Comparison of ENCODE assay signal across 8 cellular contexts in genomic region chr2:48420512-48421197, GRCh38. TPM values are rescaled to one million over a fixed set of nuclear protein-coding genes. Genes with fewer than 3 reads are reported as not detected.
DNase-seq lines count a peak whose midpoint lies in the region; ATAC-seq, FAIRE-seq and TF ChIP-seq lines count a peak whose summit lies in the region.

No MANE protein-coding gene starts in this region.

- no peaks in the 10 kb centered on the region for H3K79me2 ChIP-seq in H1 (ENCODE audit: control insufficient read depth in 1 of 2, insufficient read depth in 2 of 2, low read length in 2 of 2)

- no peak overlapping the region for H3K14ac ChIP-seq in H1 (ENCODE audit: insufficient read length)

- no peak overlapping the region for H2BK15ac ChIP-seq in H1 (ENCODE audit: low read length)

- TF ChIP-seq RAD21 in H1 (IDR thresholded peaks at IDR 0.05 in 1 of 2, conservative IDR thresholded peaks at IDR 0.05 in 1 of 2; ENCODE audit: low read depth in 2 of 2, low read length in 2 of 2) = peak; percentile 99

- no peak overlapping the region for H2BK5ac ChIP-seq in H1 (ENCODE audit: low read depth, low read length)

- TF ChIP-seq POLR2A in H1 (IDR thresholded peaks at IDR 0.05; ENCODE audit: control extremely low read depth in 1 of 2, low read depth in 2 of 2, low read length in 2 of 2) = no peak

- no peak overlapping the region for H3K56ac ChIP-seq in H1 (replicated peaks; ENCODE audit: insufficient read length, low read depth, low read length)

- no peak overlapping the region for H3K27ac ChIP-seq in H1 (ENCODE audit: low read depth, low read length)

- ATAC-seq in GM21423 (IDR thresholded peaks at IDR 0.05; ENCODE audit: unreplicated experiment) = peak; percentile 79

- no peaks in the 10 kb centered on the region for H3K9me3 ChIP-seq in H1 (ENCODE audit: insufficient read depth in 2 of 2, low read depth in 1 of 2, low read length in 1 of 2)

- no peaks in the 10 kb centered on the region for H3K79me1 ChIP-seq in H1 (ENCODE audit: low read depth, low read length)

- peak overlapping the region; percentile 57; the same call in 1 of the 2 replicates for H3K18ac ChIP-seq in H1 (ENCODE audit: extremely low read depth, low read length)

- TF ChIP-seq CTCF in H1 (IDR thresholded peaks at IDR 0.05; ENCODE audit: control extremely low read depth in 1 of 3, insufficient read depth in 1 of 3, low read depth in 1 of 3, low read length in 3 of 3) = peak; percentile 90 to 99 (median 95)

- H2BK12ac ChIP-seq in H1 (ENCODE audit: low read depth, low read length) = 0 out of 2 replicates have a peak overlapping the region, but pooled peaks have one; percentile 71

- no peaks in the 10 kb centered on the region for H4K20me1 ChIP-seq in H1 (replicated peaks in 1 of 2; ENCODE audit: control insufficient read depth in 1 of 2, insufficient read depth in 2 of 2, low read length in 2 of 2)

- peak; percentile 84 for DNase-seq in COR-L47 (lab: John Stamatoyannopoulos, UW)
- peak in 75 of 76 experiments; percentile 8 to 94 (median 82) for DNase-seq in HUDEP-2 (lab: John Stamatoyannopoulos, UW; ENCODE audit: unreplicated experiment in 76 of 76)
- DNase-seq in NOMO-1 treated with DMSO at 0.1 percent for 48 hours (lab: John Stamatoyannopoulos, UW; ENCODE audit: unreplicated experiment) = peak; percentile 83
- peak; percentile 74 to 97 (median 87) for DNase-seq in activated CD8-positive, alpha-beta memory T cell treated with anti-CD3 and anti-CD28 coated beads for 48 hours (ENCODE audit: low read depth in 2 of 3, low spot score in 2 of 3)
- DNase-seq in H1 (ENCODE audit: low read depth in 1 of 2, low spot score in 2 of 2) = peak; percentile 67 to 96
- peak; percentile 93 for DNase-seq in mesenteric fat pad (ENCODE audit: low spot score)
- DNase-seq in stimulated activated CD8-positive, alpha-beta memory T cell treated with anti-CD3 and anti-CD28 coated beads, Interleukin-15, amount 100 ng/mL, for 48 hours (ENCODE audit: low read depth in 2 of 2) = peak; percentile 82 to 86

- no peak overlapping the region; a peak in 1 of 4 replicates for H3K4me2 ChIP-seq in H1 (ENCODE audit: insufficient read depth in 1 of 2, low read depth in 2 of 2, low read length in 2 of 2)

- no peak overlapping the region for H3K23ac ChIP-seq in H1 (ENCODE audit: insufficient read length)

- FAIRE-seq in H1 (lab: Jason Lieb, UNC) = peak; percentile 82

- H4K5ac ChIP-seq in H1 (ENCODE audit: insufficient read length, low read depth, low read length) = no peak overlapping the region

- no peaks in the 10 kb centered on the region for H3K36me3 ChIP-seq in H1 (ENCODE audit: control insufficient read depth in 2 of 4, insufficient read depth in 4 of 4, low read length in 3 of 4)

- H2BK20ac ChIP-seq in H1 (ENCODE audit: low read length) = no peak overlapping the region

- H2BK120ac ChIP-seq in H1 (replicated peaks; ENCODE audit: low read depth, low read length) = no peak overlapping the region

- H3K4me3 ChIP-seq in H1 (ENCODE audit: extremely low read depth in 1 of 4, insufficient read depth in 2 of 4, low read depth in 3 of 4, low read length in 4 of 4) = no peak overlapping the region

- peaks cover 0 to 3% (median 0%) of the 10 kb centered on the region in 4 experiments; a peak in 2 of 7 replicates for H3K27me3 ChIP-seq in H1 (replicated peaks in 1 of 4; ENCODE audit: control insufficient read depth in 3 of 4, extremely low read depth in 1 of 4, insufficient read depth in 3 of 4, low read length in 3 of 4)

- H2AFZ ChIP-seq in H1 (ENCODE audit: low read length) = peak overlapping the region; percentile 94; the same call in 1 of the 2 replicates

- H3K9ac ChIP-seq in H1 (replicated peaks in 1 of 4; ENCODE audit: extremely low read depth in 1 of 4, low read depth in 3 of 4, low read length in 3 of 4) = no peak overlapping the region

- no peak overlapping the region for H2AK5ac ChIP-seq in H1 (ENCODE audit: low read depth, low read length)

- WGBS in H1 (ENCODE audit: extremely low coverage in 1 of 2, insufficient coverage in 1 of 2, insufficient read length in 1 of 2, insufficient replicate concordance in 2 of 2, low coverage in 1 of 2, low lambda C conversion rate in 2 of 2, missing lambda C conversion rate in 1 of 2), 2 experiments = 18% methylated on average over 17 of the region's 17 CpGs; no CpG with 5 or more reads in 1 of the 2 experiments

- POLR2A ChIA-PET in H1 (lab: Charles Lee; ENCODE audit: partially characterized antibody) = no interaction called here

- H3K23me2 ChIP-seq in H1 (ENCODE audit: low read depth, low read length) = no peaks in the 10 kb centered on the region; the same call in 1 of the 2 replicates

- CTCF ChIA-PET in H1 (lab: Charles Lee; ENCODE audit: partially characterized antibody) = interaction anchor here (0.7 to 2.6 kb wide), 17 partner anchors 9 to 397 kb away, joined by 3 to 9 read pairs (median 5); no protein-coding TSS in a partner anchor

- H4K8ac ChIP-seq in H1 (ENCODE audit: extremely low read depth, insufficient read depth, low read length) = no peak overlapping the region

- H3K4me1 ChIP-seq in H1 (replicated peaks in 1 of 4; ENCODE audit: control insufficient read depth in 3 of 4, insufficient read depth in 4 of 4, low read length in 3 of 4) = peaks cover 0 to 5% (median 2%) of the 10 kb centered on the region in 4 experiments; a peak in 3 of 7 replicates

- H4K91ac ChIP-seq in H1 (replicated peaks; ENCODE audit: insufficient read length, low read length) = peak overlapping the region; percentile 29

- no peak overlapping the region for H3K4ac ChIP-seq in H1 (replicated peaks; ENCODE audit: insufficient read length, low read depth, low read length)

- TF ChIP-seq EP300 in H1 (IDR thresholded peaks at IDR 0.05; ENCODE audit: borderline replicate concordance in 1 of 2, low read depth in 2 of 2, low read length in 2 of 2) = no peak; a peak in 1 of 3 replicates

TF ChIP-seq in H1, 55 proteins besides CTCF, POLR2A, EP300 and RAD21 (continues in another document):
- TF ChIP-seq KDM5A (IDR thresholded peaks at IDR 0.05; ENCODE audit: low read length) (no peak), CBX8 (IDR thresholded peaks at IDR 0.05; ENCODE audit: borderline replicate concordance, low read depth, low read length) (no peak), ZNF274 (IDR thresholded peaks at IDR 0.05; ENCODE audit: borderline replicate concordance, extremely low read depth, low read length) (no peak), KDM1A (IDR thresholded peaks at IDR 0.05; ENCODE audit: borderline replicate concordance, low read length) (no peak), BRCA1 (IDR thresholded peaks at IDR 0.05; ENCODE audit: low read depth, low read length) (no peak), E2F6 (IDR thresholded peaks at IDR 0.05) (no peak), MAX (IDR thresholded peaks at IDR 0.05) (no peak), FOSL1 (IDR thresholded peaks at IDR 0.05; ENCODE audit: insufficient read depth, low read depth, low read length) (no peak), YY1 (IDR thresholded peaks at IDR 0.05; ENCODE audit: low read depth, low read length) (0 out of 2 replicates have a peak, but pooled peaks have one; percentile 40), EZH2 (IDR thresholded peaks at IDR 0.05; ENCODE audit: low read depth, low read length, severe bottlenecking) (no peak), SP2 (IDR thresholded peaks at IDR 0.05; ENCODE audit: low read length) (no peak), ATF3 (IDR thresholded peaks at IDR 0.05; ENCODE audit: insufficient read depth, low read depth, low read length) (peak; percentile 43; the same call in 1 of the 2 replicates), RBBP5 (IDR thresholded peaks at IDR 0.05; ENCODE audit: borderline replicate concordance, low read depth, low read length) (no peak), TAF1 (IDR thresholded peaks at IDR 0.05; ENCODE audit: low read depth, low read length) (no peak), USF2 (IDR thresholded peaks at IDR 0.05; ENCODE audit: low read length) (no peak), TBP (IDR thresholded peaks at IDR 0.05; ENCODE audit: low read depth, low read length) (no peak), CTBP2 (IDR thresholded peaks at IDR 0.05; ENCODE audit: borderline replicate concordance, insufficient read depth, insufficient read length, low read length) (no peak), RXRA (IDR thresholded peaks at IDR 0.05; ENCODE audit: insufficient read depth, low read depth, low read length) (no peak), KDM4A (IDR thresholded peaks at IDR 0.05; ENCODE audit: low read depth, low read length, severe bottlenecking) (no peak), JUND (IDR thresholded peaks at IDR 0.05; ENCODE audit: low read length) (peak; percentile 50)

RNA-seq across cellular contexts. Expression of gene PPP1R21, which starts 19.9 kb away (rescaled TPM):
- total RNA-seq in H1 (2021; fragmentation: NEBNext Ultra II Directional; extraction: Animal tissue kit (Norgen Biotek cat#: 25700)) = 17.3 and 18.6 TPM in 2 replicates
- polyA plus RNA-seq in H1 (2011; rRNA removed) = 7.8 and 9.6 TPM in 2 replicates
- polyA plus RNA-seq in H1 (2011; cell fraction: cytosol; rRNA removed) = 11.5 TPM
- polyA plus RNA-seq in H1 (2011; cell fraction: nucleus; rRNA removed) = 11.3 TPM
- polyA plus RNA-seq in H1 (2012, experiment 1 of 2) = 9.7 to 13.7 TPM (median 10.4 TPM) in 4 replicates
- polyA plus RNA-seq in H1 (2012, experiment 2 of 2) = 1.9 TPM
- polyA plus RNA-seq in H1 (2013, experiment 1 of 2) = 12.7 TPM
- 13.8 TPM for polyA plus RNA-seq in H1 (2013, experiment 2 of 2)
- 8.8 and 19.1 TPM in 2 replicates for polyA minus RNA-seq in H1 (2011; rRNA and poly(A)+ RNA removed)
- polyA minus RNA-seq in H1 (2011; cell fraction: cytosol; rRNA and poly(A)+ RNA removed) = 6.3 TPM
- 20.8 TPM for polyA minus RNA-seq in H1 (2011; cell fraction: nucleus; rRNA and poly(A)+ RNA removed)
- total RNA-seq in mesenteric fat pad = 26.8 TPM
